Comparison of ENCODE assay signal across 24 cellular contexts in genomic region chr11:4881188-4881587, GRCh38. TPM values are rescaled to one million over a fixed set of nuclear protein-coding genes. Genes with fewer than 3 reads are reported as not detected.
"Had no signal": no experiment of that assay in that cellular context is flagged by ENCODE, and none has a peak within 500 bp of the region (broad histone marks: within the 10 kb centered on the region; RNA-seq: fewer than 3 reads in every experiment).

No MANE protein-coding gene starts in this region.

- H3K9me3 ChIP-seq: adrenal gland, MG63, Peyer's patch, SJSA1, SK-N-SH had no signal

- ATAC-seq: activated CD8-positive, alpha-beta T cell treated with anti-CD3 and anti-CD28 coated beads for 36 hours; activated naive CD4-positive, alpha-beta T cell treated with anti-CD3 and anti-CD28 coated beads, Interleukin-2, amount 50 U/mL, for 72 hours had no signal

- H3K4me2 ChIP-seq: SK-N-SH had no signal

- H3K4me1 ChIP-seq: adrenal gland, Peyer's patch, SJSA1 had no signal

- H3K27me3 ChIP-seq: adrenal gland, MG63, Peyer's patch, SJSA1 had no signal

- H3K36me3 ChIP-seq: adrenal gland, MG63, Peyer's patch, SJSA1 had no signal

- DNase-seq: activated CD4-positive, alpha-beta T cell treated with anti-CD3 and anti-CD28 coated beads, Interleukin-2, amount 10 ng/mL, durations not matched to agents 24 days and 14 days; activated CD4-positive, alpha-beta T cell treated with anti-CD3 and anti-CD28 coated beads, Interleukin-2, amount 50 U/mL, for 4 hours; activated CD8-positive, alpha-beta T cell treated with anti-CD3 and anti-CD28 coated beads for 36 hours; activated gamma-delta T cell treated with Interleukin-2 at 50 U/mL for 16 hours; activated naive CD4-positive, alpha-beta T cell treated with anti-CD3 and anti-CD28 coated beads for 36 hours; activated T-cell treated with anti-CD3 and anti-CD28 coated beads, Interleukin-2, amount 50 U/mL, for 24 hours; adrenal gland; NCI-H1048; NCI-H1105 treated with DMSO at 0.1 percent for 48 hours; NCI-H1436; NCI-H1694; NCI-H1930; NCI-H2081 treated with DMSO at 0.1 percent for 48 hours; NCI-H226; NCI-H446 treated with DMSO at 0.1 percent for 48 hours; NCI-H524 treated with DMSO at 0.1 percent for 48 hours; Peyer's patch; RPMI8226; SHP77 treated with DMSO at 0.1 percent for 48 hours; SK-N-SH had no signal

- H3K27ac ChIP-seq: adrenal gland, Peyer's patch, SJSA1 had no signal

- H3K9ac ChIP-seq: SK-N-SH had no signal

- H3K4me3 ChIP-seq: adrenal gland, MG63, Peyer's patch, SJSA1 had no signal

- H3K9me2 ChIP-seq: SK-N-SH had no signal

RNA-seq across cellular contexts. Expression of gene OR51T1, which starts 0.5 kb away (rescaled TPM):
- total RNA-seq: activated CD4-positive, alpha-beta T cell treated with anti-CD3 and anti-CD28 coated beads, Interleukin-2, amount 10 ng/mL, durations not matched to agents 24 days and 14 days; activated CD8-positive, alpha-beta memory T cell treated with anti-CD3 and anti-CD28 coated beads for 36 hours; activated CD8-positive, alpha-beta T cell treated with anti-CD3 and anti-CD28 coated beads for 36 hours; activated naive CD4-positive, alpha-beta T cell treated with anti-CD3 and anti-CD28 coated beads for 36 hours; activated naive CD4-positive, alpha-beta T cell treated with anti-CD3 and anti-CD28 coated beads, Interleukin-2, amount 50 U/mL, for 72 hours; adrenal gland; Peyer's patch; SJSA1 had no signal
- polyA plus RNA-seq: adrenal gland, SK-N-SH had no signal

RNA-seq across cellular contexts. Expression of gene OR51A7, which starts 22.4 kb away (rescaled TPM):
- total RNA-seq: activated CD4-positive, alpha-beta T cell treated with anti-CD3 and anti-CD28 coated beads, Interleukin-2, amount 10 ng/mL, durations not matched to agents 24 days and 14 days; activated CD8-positive, alpha-beta memory T cell treated with anti-CD3 and anti-CD28 coated beads for 36 hours; activated CD8-positive, alpha-beta T cell treated with anti-CD3 and anti-CD28 coated beads for 36 hours; activated naive CD4-positive, alpha-beta T cell treated with anti-CD3 and anti-CD28 coated beads for 36 hours; activated naive CD4-positive, alpha-beta T cell treated with anti-CD3 and anti-CD28 coated beads, Interleukin-2, amount 50 U/mL, for 72 hours; adrenal gland; Peyer's patch; SJSA1 had no signal
- polyA plus RNA-seq: adrenal gland, SK-N-SH had no signal

RNA-seq across cellular contexts. Expression of gene OR51S1, which starts 32.2 kb away (rescaled TPM):
- total RNA-seq: activated CD4-positive, alpha-beta T cell treated with anti-CD3 and anti-CD28 coated beads, Interleukin-2, amount 10 ng/mL, durations not matched to agents 24 days and 14 days; activated CD8-positive, alpha-beta memory T cell treated with anti-CD3 and anti-CD28 coated beads for 36 hours; activated CD8-positive, alpha-beta T cell treated with anti-CD3 and anti-CD28 coated beads for 36 hours; activated naive CD4-positive, alpha-beta T cell treated with anti-CD3 and anti-CD28 coated beads for 36 hours; activated naive CD4-positive, alpha-beta T cell treated with anti-CD3 and anti-CD28 coated beads, Interleukin-2, amount 50 U/mL, for 72 hours; adrenal gland; Peyer's patch; SJSA1 had no signal
- polyA plus RNA-seq: adrenal gland, SK-N-SH had no signal

RNA-seq across cellular contexts. Expression of gene OR51G2, which starts 38.0 kb away (rescaled TPM):
- total RNA-seq: activated CD4-positive, alpha-beta T cell treated with anti-CD3 and anti-CD28 coated beads, Interleukin-2, amount 10 ng/mL, durations not matched to agents 24 days and 14 days; activated CD8-positive, alpha-beta memory T cell treated with anti-CD3 and anti-CD28 coated beads for 36 hours; activated CD8-positive, alpha-beta T cell treated with anti-CD3 and anti-CD28 coated beads for 36 hours; activated naive CD4-positive, alpha-beta T cell treated with anti-CD3 and anti-CD28 coated beads for 36 hours; activated naive CD4-positive, alpha-beta T cell treated with anti-CD3 and anti-CD28 coated beads, Interleukin-2, amount 50 U/mL, for 72 hours; adrenal gland; Peyer's patch; SJSA1 had no signal
- polyA plus RNA-seq: adrenal gland, SK-N-SH had no signal

RNA-seq across cellular contexts. Expression of gene OR51G1, which starts 43.0 kb away (rescaled TPM):
- total RNA-seq: activated CD4-positive, alpha-beta T cell treated with anti-CD3 and anti-CD28 coated beads, Interleukin-2, amount 10 ng/mL, durations not matched to agents 24 days and 14 days; activated CD8-positive, alpha-beta memory T cell treated with anti-CD3 and anti-CD28 coated beads for 36 hours; activated CD8-positive, alpha-beta T cell treated with anti-CD3 and anti-CD28 coated beads for 36 hours; activated naive CD4-positive, alpha-beta T cell treated with anti-CD3 and anti-CD28 coated beads for 36 hours; activated naive CD4-positive, alpha-beta T cell treated with anti-CD3 and anti-CD28 coated beads, Interleukin-2, amount 50 U/mL, for 72 hours; adrenal gland; Peyer's patch; SJSA1 had no signal
- polyA plus RNA-seq: adrenal gland, SK-N-SH had no signal
